In genomic region chr10:98879486-98879885, GRCh38 we compare ENCODE assay signal across 29 cellular contexts.
"Had no signal": no experiment of that assay in that cellular context is flagged by ENCODE, and none has a peak within 500 bp of the region (broad histone marks: within the 10 kb centered on the region; RNA-seq: fewer than 3 reads in every experiment).

No MANE protein-coding gene starts in this region.

- H3K4me1 Mint-ChIP-seq: activated CD4-positive, alpha-beta T cell treated with anti-CD3 and anti-CD28 coated beads, Interleukin-2, amount 10 ng/mL, durations not matched to agents 24 days and 14 days; activated naive CD4-positive, alpha-beta T cell treated with anti-CD3 and anti-CD28 coated beads, Interleukin-2, amount 50 U/mL, for 24 hours; activated naive CD8-positive, alpha-beta T cell treated with anti-CD3 and anti-CD28 coated beads, Interleukin-2, amount 10 ng/mL, durations not matched to agents 7 days and 5 days had no signal

- H3K4me3 ChIP-seq: Peyer's patch, SJSA1 had no signal

- H3K4me3 Mint-ChIP-seq: activated CD4-positive, alpha-beta T cell treated with anti-CD3 and anti-CD28 coated beads, Interleukin-2, amount 10 ng/mL, durations not matched to agents 24 days and 14 days; activated CD8-positive, alpha-beta T cell treated with anti-CD3 and anti-CD28 coated beads for 36 hours; activated naive CD4-positive, alpha-beta T cell treated with anti-CD3 and anti-CD28 coated beads, Interleukin-2, amount 50 U/mL, for 24 hours; activated naive CD8-positive, alpha-beta T cell treated with anti-CD3 and anti-CD28 coated beads, Interleukin-2, amount 10 ng/mL, durations not matched to agents 7 days and 5 days; brain had no signal

- ATAC-seq: activated CD8-positive, alpha-beta T cell treated with anti-CD3 and anti-CD28 coated beads for 36 hours had no signal

- H3K36me3 ChIP-seq: Peyer's patch, SJSA1 had no signal

- H3K27me3 ChIP-seq: Peyer's patch, SJSA1 had no signal

- H3K27ac ChIP-seq: Peyer's patch, SJSA1 had no signal

- H3K27me3 Mint-ChIP-seq: activated CD4-positive, alpha-beta T cell treated with anti-CD3 and anti-CD28 coated beads, Interleukin-2, amount 10 ng/mL, durations not matched to agents 24 days and 14 days; activated CD8-positive, alpha-beta T cell treated with anti-CD3 and anti-CD28 coated beads for 36 hours; brain had no signal

- H3K9me3 Mint-ChIP-seq: activated CD4-positive, alpha-beta T cell treated with anti-CD3 and anti-CD28 coated beads, Interleukin-2, amount 10 ng/mL, durations not matched to agents 24 days and 14 days; activated CD8-positive, alpha-beta T cell treated with anti-CD3 and anti-CD28 coated beads for 36 hours; activated naive CD4-positive, alpha-beta T cell treated with anti-CD3 and anti-CD28 coated beads, Interleukin-2, amount 50 U/mL, for 24 hours; activated naive CD8-positive, alpha-beta T cell treated with anti-CD3 and anti-CD28 coated beads, Interleukin-2, amount 10 ng/mL, durations not matched to agents 7 days and 5 days; activated T-helper 2 cell treated with anti-CD3 and anti-CD28 coated beads, Interferon-gamma antibody, Interleukin-2, Interleukin-4, amounts not matched to agents 10 μg/mL and 5 μg/mL and 100 μg/mL, durations not matched to agents 14 hours and 24 hours and 36 hours; brain had no signal

- H3K27ac Mint-ChIP-seq: activated CD4-positive, alpha-beta T cell treated with anti-CD3 and anti-CD28 coated beads, Interleukin-2, amount 10 ng/mL, durations not matched to agents 24 days and 14 days; activated CD8-positive, alpha-beta T cell treated with anti-CD3 and anti-CD28 coated beads for 36 hours; activated naive CD4-positive, alpha-beta T cell treated with anti-CD3 and anti-CD28 coated beads, Interleukin-2, amount 50 U/mL, for 24 hours; activated naive CD8-positive, alpha-beta T cell treated with anti-CD3 and anti-CD28 coated beads, Interleukin-2, amount 10 ng/mL, durations not matched to agents 7 days and 5 days; activated T-helper 2 cell treated with anti-CD3 and anti-CD28 coated beads, Interferon-gamma antibody, Interleukin-2, Interleukin-4, amounts not matched to agents 10 μg/mL and 5 μg/mL and 100 μg/mL, durations not matched to agents 14 hours and 24 hours and 36 hours; brain had no signal

- H3K4me1 ChIP-seq: Peyer's patch, SJSA1 had no signal

- FAIRE-seq: astrocyte, bronchial epithelial cell had no signal

- H3K9me3 ChIP-seq: Peyer's patch, SJSA1 had no signal

- H3K36me3 Mint-ChIP-seq: activated naive CD4-positive, alpha-beta T cell treated with anti-CD3 and anti-CD28 coated beads, Interleukin-2, amount 50 U/mL, for 24 hours; activated naive CD8-positive, alpha-beta T cell treated with anti-CD3 and anti-CD28 coated beads, Interleukin-2, amount 10 ng/mL, durations not matched to agents 7 days and 5 days; brain had no signal

- DNase-seq: activated CD4-positive, alpha-beta T cell treated with anti-CD3 and anti-CD28 coated beads, Interleukin-2, amount 10 ng/mL, durations not matched to agents 24 days and 14 days; activated CD4-positive, alpha-beta T cell treated with anti-CD3 and anti-CD28 coated beads, Interleukin-2, amount 50 U/mL, for 4 hours; activated CD8-positive, alpha-beta T cell treated with anti-CD3 and anti-CD28 coated beads for 36 hours; activated gamma-delta T cell; activated naive CD4-positive, alpha-beta T cell treated with Interleukin-2 at 50 U/mL for 16 hours; activated naive CD8-positive, alpha-beta T cell treated with anti-CD3 and anti-CD28 coated beads, Interleukin-2, amount 10 ng/mL, durations not matched to agents 7 days and 5 days; activated T-cell treated with anti-CD3 and anti-CD28 coated beads, Interleukin-2, amount 50 U/mL, for 1 hour; caudate nucleus; cerebellar nuclear complex; Karpas-422; NCI-H1105; NCI-H1417 treated with DMSO at 0.1 percent for 48 hours; NCI-H1930; NCI-H2081 treated with DMSO at 0.1 percent for 48 hours; NCI-H345; NCI-H524 treated with DMSO at 0.1 percent for 48 hours; Peyer's patch; RPMI8226; SHP77 treated with DMSO at 0.1 percent for 48 hours; SW 1271; T-helper 1 cell; T-helper 2 cell; T1000 had no signal
